In genomic region chr1:23798662-23799142, GRCh38 we compare ENCODE assay signal across 8 cellular contexts. TPM values are rescaled to one million over a fixed set of nuclear protein-coding genes. Genes with fewer than 3 reads are reported as not detected.
DNase-seq lines count a peak whose midpoint lies in the region; ATAC-seq and TF ChIP-seq lines count a peak whose summit lies in the region.

No MANE protein-coding gene starts in this region.

- H3K9ac ChIP-seq in fibroblast of lung (ENCODE audit: insufficient read depth, low read length) = no peak overlapping the region

- no peaks in the 10 kb centered on the region for H3K79me2 ChIP-seq in fibroblast of lung (ENCODE audit: control insufficient read depth, insufficient read depth, low read length)

- ATAC-seq in psoas muscle (no peak), HG03432 (IDR thresholded peaks at IDR 0.05; ENCODE audit: unreplicated experiment) (no peak)

- H3K9me3 ChIP-seq in SJSA1 (replicated peaks) (no peaks in the 10 kb centered on the region), fibroblast of lung (ENCODE audit: control insufficient read depth, insufficient read depth, low read depth, low read length) (no peaks in the 10 kb centered on the region), psoas muscle (no peaks in the 10 kb centered on the region)

- H3K4me3 ChIP-seq in SJSA1 (peak overlapping the region; percentile 74; the same call in 1 of the 2 replicates), fibroblast of lung (replicated peaks in 1 of 4; ENCODE audit: control extremely low read depth in 1 of 4, insufficient read depth in 1 of 4, low read depth in 3 of 4, low read length in 4 of 4) (peak overlapping the region in 1 of 4 experiments; percentile 75), psoas muscle (no peak overlapping the region), coronary artery (no peak overlapping the region)

- no peak overlapping the region for H3K27ac ChIP-seq in SJSA1
- H3K27ac ChIP-seq in fibroblast of lung (ENCODE audit: insufficient read depth, low read length) = peak overlapping the region; percentile 19
- H3K27ac ChIP-seq in psoas muscle = peak overlapping the region; percentile 98
- peak overlapping the region in 1 of 2 donors; percentile 92 for H3K27ac ChIP-seq in coronary artery

- WGBS in psoas muscle, 3 donors = 70 to 77% (median 73%) methylated on average over 10 to 12 of the region's 12 CpGs

- H3K4me1 ChIP-seq in SJSA1 (replicated peaks) (peaks cover 17% of the 10 kb centered on the region), fibroblast of lung (ENCODE audit: control insufficient read depth, extremely low read depth, insufficient read depth, low read length) (peaks cover 8% of the 10 kb centered on the region), psoas muscle (peaks cover 13% of the 10 kb centered on the region)

- no peak overlapping the region for H2AFZ ChIP-seq in fibroblast of lung (ENCODE audit: low read length)

- H3K27me3 ChIP-seq in SJSA1 (replicated peaks) = no peaks in the 10 kb centered on the region
- no peaks in the 10 kb centered on the region for H3K27me3 ChIP-seq in fibroblast of lung (ENCODE audit: control insufficient read depth, insufficient read depth, low read length)
- no peaks in the 10 kb centered on the region for H3K27me3 ChIP-seq in psoas muscle (ENCODE audit: insufficient read depth in 3 of 3, low read length in 2 of 3)

- H4K20me1 ChIP-seq in fibroblast of lung (ENCODE audit: control insufficient read depth, extremely low read depth, insufficient read depth, low read length) = no peaks in the 10 kb centered on the region

- H3K4me2 ChIP-seq in fibroblast of lung (ENCODE audit: extremely low read depth, insufficient read depth, low read length) = no peak overlapping the region

- DNase-seq in GM20000 (ENCODE audit: low spot score) (no peak), SJSA1 (ENCODE audit: low read depth in 1 of 2, low spot score in 2 of 2) (no peak), fibroblast of lung (ENCODE audit: low read depth in 2 of 2) (no peak), psoas muscle (peak in 1 of 2 donors; percentile 54), NCI-H1436 (lab: John Stamatoyannopoulos, UW) (no peak), coronary artery (ENCODE audit: low spot score) (no peak)
- no peak for DNase-seq in activated effector memory CD4-positive, alpha-beta T cell treated with Interleukin-2 at 50 U/mL for 16 hours

- TF ChIP-seq CTCF in GM20000 (IDR thresholded peaks at IDR 0.05; ENCODE audit: extremely low read depth, missing control alignments) (peak; percentile 12), fibroblast of lung (conservative IDR thresholded peaks at IDR 0.05 in 1 of 2, IDR thresholded peaks at IDR 0.05 in 1 of 2; ENCODE audit: low read depth in 1 of 2, low read length in 2 of 2) (no peak), psoas muscle (IDR thresholded peaks at IDR 0.05) (no peak), coronary artery (IDR thresholded peaks at IDR 0.05) (no peak)

- intact Hi-C loops in psoas muscle (cut with DNase I) = no loop called here

- H3K36me3 ChIP-seq in SJSA1 (peaks cover 50% of the 10 kb centered on the region), fibroblast of lung (ENCODE audit: control insufficient read depth, insufficient read depth, low read length) (peaks cover 14% of the 10 kb centered on the region), psoas muscle (ENCODE audit: insufficient read depth in 1 of 2, low read depth in 1 of 2) (peaks cover 0 to 48% of the 10 kb centered on the region in 2 donors)

RNA-seq across cellular contexts. Expression of gene GALE, which starts 1.9 kb away (rescaled TPM):
- total RNA-seq in SJSA1 (2014; rRNA removed; shearing (Covaris generic)) = 31.5 and 55.4 TPM in 2 replicates
- total RNA-seq in fibroblast of lung (14.1 and 16.0 TPM in 2 replicates), psoas muscle (1 to 10 TPM; 6.4 to 7.7 (median 6.9) TPM)
- polyA plus RNA-seq in fibroblast of lung (11.9 and 19.6 TPM in 2 replicates), psoas muscle (10 to 100 TPM in 2 of 3 donors, 1 to 10 TPM in 1; 8.5 to 69.9 (median 11.2) TPM)
- 12.2 and 24.4 TPM in 2 replicates for polyA plus RNA-seq in fibroblast of lung (2012)
- 14.2 and 23.2 TPM in 2 replicates for polyA minus RNA-seq in fibroblast of lung (ENCODE audit: low replicate concordance)

RNA-seq across cellular contexts. Expression of gene LYPLA2, which starts 7.8 kb away (rescaled TPM):
- total RNA-seq in SJSA1 (2014; rRNA removed; shearing (Covaris generic)) = 42.4 and 46.6 TPM in 2 replicates
- 27.5 and 29.2 TPM in 2 replicates for total RNA-seq in fibroblast of lung
- polyA plus RNA-seq in fibroblast of lung = 20.4 and 29.1 TPM in 2 replicates
- 25.1 and 44.1 TPM in 2 replicates for polyA plus RNA-seq in fibroblast of lung (2012)
- polyA minus RNA-seq in fibroblast of lung (ENCODE audit: low replicate concordance) = 18.8 and 36.4 TPM in 2 replicates
- 10 to 100 TPM; 24.0 to 35.2 (median 28.6) TPM for total RNA-seq in psoas muscle
- polyA plus RNA-seq in psoas muscle = 10 to 100 TPM; 37.0 to 97.6 (median 43.3) TPM

RNA-seq across cellular contexts. Expression of gene PITHD1, which starts 20.5 kb away (rescaled TPM):
- total RNA-seq in SJSA1 (2014; rRNA removed; shearing (Covaris generic)) = 105 and 112 TPM in 2 replicates
- total RNA-seq in fibroblast of lung (29.5 and 40.5 TPM in 2 replicates), psoas muscle (10 to 100 TPM; 53.4 to 72.1 (median 63.4) TPM)
- polyA plus RNA-seq in fibroblast of lung (47.7 and 58.6 TPM in 2 replicates), psoas muscle (100 to 1,000 TPM in 2 of 3 donors, 10 to 100 TPM in 1; 45.2 to 162 (median 116) TPM)
- polyA plus RNA-seq in fibroblast of lung (2012) = 30.8 and 40.3 TPM in 2 replicates
- 15.2 and 15.4 TPM in 2 replicates for polyA minus RNA-seq in fibroblast of lung (ENCODE audit: low replicate concordance)

RNA-seq across cellular contexts. Expression of gene HMGCL, which starts 26.5 kb away (rescaled TPM):
- total RNA-seq in SJSA1 (2014; rRNA removed; shearing (Covaris generic)) = 24.0 and 35.9 TPM in 2 replicates
- total RNA-seq in fibroblast of lung = 59.3 and 74.6 TPM in 2 replicates
- polyA plus RNA-seq in fibroblast of lung = 34.1 and 41.3 TPM in 2 replicates
- 33.0 and 37.3 TPM in 2 replicates for polyA plus RNA-seq in fibroblast of lung (2012)
- 21.4 and 28.5 TPM in 2 replicates for polyA minus RNA-seq in fibroblast of lung (ENCODE audit: low replicate concordance)
- total RNA-seq in psoas muscle = 10 to 100 TPM; 27.2 to 55.4 (median 35.4) TPM
- polyA plus RNA-seq in psoas muscle = 10 to 100 TPM; 19.6 to 38.4 (median 25.0) TPM

RNA-seq across cellular contexts. Expression of gene ELOA, which starts 55.4 kb away (rescaled TPM):
- total RNA-seq in SJSA1 (2014; rRNA removed; shearing (Covaris generic)) = 46.0 and 63.4 TPM in 2 replicates
- total RNA-seq in fibroblast of lung (15.9 and 19.3 TPM in 2 replicates), psoas muscle (10 to 100 TPM; 41.4 to 68.9 (median 52.3) TPM)
- polyA plus RNA-seq in fibroblast of lung (34.1 and 42.2 TPM in 2 replicates), psoas muscle (10 to 100 TPM; 19.8 to 53.1 (median 36.2) TPM)
- 26.7 and 35.1 TPM in 2 replicates for polyA plus RNA-seq in fibroblast of lung (2012)
- 14.5 and 16.0 TPM in 2 replicates for polyA minus RNA-seq in fibroblast of lung (ENCODE audit: low replicate concordance)
